ENCODE assay signal across 23 cellular contexts in genomic region chr14:81343701-81344100, GRCh38. TPM values are rescaled to one million over a fixed set of nuclear protein-coding genes. Genes with fewer than 3 reads are reported as not detected.
DNase-seq lines count a peak whose midpoint lies in the region; ATAC-seq and TF ChIP-seq lines count a peak whose summit lies in the region.
"Had no signal": no experiment of that assay in that cellular context is flagged by ENCODE, and none has a peak within 500 bp of the region (broad histone marks: within the 10 kb centered on the region; RNA-seq: fewer than 3 reads in every experiment).

No MANE protein-coding gene starts in this region.

- H3K27me3 Mint-ChIP-seq in stimulated activated naive CD8-positive, alpha-beta T cell treated with anti-CD3 and anti-CD28 coated beads, Interleukin-15, Interleukin-2, amounts not matched to agents 100 ng/mL and 50 ng/mL, for 24 hours: peaks cover 16% of the 10 kb centered on the region
- peaks cover 7% of the 10 kb centered on the region for H3K27me3 Mint-ChIP-seq in stimulated activated naive CD8-positive, alpha-beta T cell treated with anti-CD3 and anti-CD28 coated beads, Interleukin-15, amount 100 ng/mL, for 72 hours

- peak overlapping the region; percentile 49 for H3K27ac ChIP-seq in caudate nucleus (ENCODE audit: low read depth, low read length)
- H3K27ac ChIP-seq: BLaER1 had no signal

- no peaks in the 10 kb centered on the region for H3K9me3 ChIP-seq in mucosa of descending colon
- H3K9me3 ChIP-seq: BE2C, BLaER1 had no signal

- no peaks in the 10 kb centered on the region for H3K9me3 Mint-ChIP-seq in stimulated activated naive CD8-positive, alpha-beta T cell treated with anti-CD3 and anti-CD28 coated beads, Interleukin-15, Interleukin-2, amounts not matched to agents 100 ng/mL and 50 ng/mL, for 24 hours
- no peaks in the 10 kb centered on the region for H3K9me3 Mint-ChIP-seq in stimulated activated naive CD8-positive, alpha-beta T cell treated with anti-CD3 and anti-CD28 coated beads, Interleukin-15, amount 100 ng/mL, for 72 hours
- H3K9me3 Mint-ChIP-seq: CD8-positive, alpha-beta memory T cell had no signal

- H3K27ac Mint-ChIP-seq in stimulated activated naive CD8-positive, alpha-beta T cell treated with anti-CD3 and anti-CD28 coated beads, Interleukin-15, Interleukin-2, amounts not matched to agents 100 ng/mL and 50 ng/mL, for 24 hours: peak overlapping the region; percentile 47
- H3K27ac Mint-ChIP-seq in stimulated activated naive CD8-positive, alpha-beta T cell treated with anti-CD3 and anti-CD28 coated beads, Interleukin-15, amount 100 ng/mL, for 72 hours: no peak overlapping the region
- H3K27ac Mint-ChIP-seq: CD4-positive, alpha-beta memory T cell; CD4-positive, CD25-positive, alpha-beta regulatory T cell; CD8-positive, alpha-beta memory T cell had no signal

- ATAC-seq in stimulated activated naive CD8-positive, alpha-beta T cell treated with anti-CD3 and anti-CD28 coated beads, Interleukin-15, amount 100 ng/mL, for 72 hours: no peak
- ATAC-seq in GM19452 (IDR thresholded peaks at IDR 0.05; ENCODE audit: unreplicated experiment) (no peak), mucosa of descending colon (no peak)
- ATAC-seq: GM12878 had no signal

- no peak for DNase-seq in stimulated activated naive CD8-positive, alpha-beta T cell treated with anti-CD3 and anti-CD28 coated beads, Interleukin-15, amount 100 ng/mL, for 72 hours
- no peak for DNase-seq in caudate nucleus (lab: John Stamatoyannopoulos, UW)
- no peak for DNase-seq in mucosa of descending colon
- DNase-seq: 8988T; ACHN; BE2C; C1 segment of cervical spinal cord; CD4-positive, alpha-beta memory T cell; CD4-positive, CD25-positive, alpha-beta regulatory T cell; CD8-positive, alpha-beta memory T cell; COR-L47; DMS 273 treated with DMSO at 0.1 percent for 48 hours; DMS153; DMS53; DMS79; DND-41; EL; GDM1 had no signal

- no peaks in the 10 kb centered on the region for H3K4me1 Mint-ChIP-seq in stimulated activated naive CD8-positive, alpha-beta T cell treated with anti-CD3 and anti-CD28 coated beads, Interleukin-15, Interleukin-2, amounts not matched to agents 100 ng/mL and 50 ng/mL, for 24 hours (ENCODE audit: low read depth)
- H3K4me1 Mint-ChIP-seq in stimulated activated naive CD8-positive, alpha-beta T cell treated with anti-CD3 and anti-CD28 coated beads, Interleukin-15, amount 100 ng/mL, for 72 hours: no peaks in the 10 kb centered on the region
- H3K4me1 Mint-ChIP-seq: CD4-positive, alpha-beta memory T cell; CD4-positive, CD25-positive, alpha-beta regulatory T cell; CD8-positive, alpha-beta memory T cell had no signal

- intact Hi-C loops in mucosa of descending colon (cut with DNase I, micrococcal nuclease): no loop called here

- H3K36me3 ChIP-seq in mucosa of descending colon (ENCODE audit: low read depth): no peaks in the 10 kb centered on the region
- H3K36me3 ChIP-seq: BE2C, BLaER1 had no signal

- no peak for TF ChIP-seq CTCF in mucosa of descending colon (IDR thresholded peaks at IDR 0.05)

- no peak overlapping the region for H3K4me3 Mint-ChIP-seq in stimulated activated naive CD8-positive, alpha-beta T cell treated with anti-CD3 and anti-CD28 coated beads, Interleukin-15, Interleukin-2, amounts not matched to agents 100 ng/mL and 50 ng/mL, for 24 hours
- H3K4me3 Mint-ChIP-seq in stimulated activated naive CD8-positive, alpha-beta T cell treated with anti-CD3 and anti-CD28 coated beads, Interleukin-15, amount 100 ng/mL, for 72 hours: no peak overlapping the region
- H3K4me3 Mint-ChIP-seq: CD14-positive monocyte; CD4-positive, alpha-beta memory T cell; CD4-positive, CD25-positive, alpha-beta regulatory T cell; CD8-positive, alpha-beta memory T cell had no signal

- H3K4me1 ChIP-seq in mucosa of descending colon (ENCODE audit: low read depth): no peaks in the 10 kb centered on the region
- H3K4me1 ChIP-seq: BE2C, BLaER1 had no signal

- H3K36me3 Mint-ChIP-seq in stimulated activated naive CD8-positive, alpha-beta T cell treated with anti-CD3 and anti-CD28 coated beads, Interleukin-15, Interleukin-2, amounts not matched to agents 100 ng/mL and 50 ng/mL, for 24 hours (ENCODE audit: low read depth): no peaks in the 10 kb centered on the region
- H3K36me3 Mint-ChIP-seq: CD14-positive monocyte; CD4-positive, alpha-beta memory T cell; CD4-positive, CD25-positive, alpha-beta regulatory T cell; CD8-positive, alpha-beta memory T cell had no signal

- H3K4me3 ChIP-seq in mucosa of descending colon: no peak overlapping the region
- H3K4me3 ChIP-seq: BLaER1, GM12878 had no signal

RNA-seq across cellular contexts. Expression of gene STON2, which starts 56.4 kb away (rescaled TPM):
- total RNA-seq in mucosa of descending colon: 10 to 100 TPM; 17.1 to 31.1 (median 20.7) TPM
- total RNA-seq: CD4-positive, alpha-beta memory T cell had no signal
